ENCODE assay signal across 1 cellular context in the genomic region with DNA sequence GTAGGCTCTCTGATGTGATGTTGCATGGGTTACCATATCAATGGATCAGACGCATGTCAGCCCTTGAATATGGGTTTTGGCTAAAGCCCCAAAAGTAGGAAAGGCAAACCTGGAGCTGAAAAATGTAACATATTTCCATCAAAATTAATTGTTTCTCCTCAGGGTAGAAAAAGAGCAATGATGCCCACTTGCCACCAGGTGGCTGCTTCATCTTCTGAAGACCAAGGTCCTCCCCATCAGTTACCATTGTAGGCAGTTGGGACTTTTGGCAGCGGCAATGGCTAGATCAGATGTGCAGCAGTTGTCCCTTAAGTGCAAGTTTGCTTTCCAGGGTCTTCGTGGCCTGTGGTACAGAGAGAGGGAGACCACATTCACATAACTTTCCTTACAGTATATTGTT.
TF ChIP-seq lines count a peak whose summit lies in the region.

No MANE protein-coding gene starts in this region.

TF ChIP-seq in HCT116, 20 proteins besides CTCF, POLR2A, EP300 and RAD21 (continued from another document):
- TF ChIP-seq ZNF274 (IDR thresholded peaks at IDR 0.05; ENCODE audit: low read depth, low read length) = no peak
- TF ChIP-seq YY1 (IDR thresholded peaks at IDR 0.05; ENCODE audit: extremely low read depth, insufficient replicate concordance, low read depth, low read length) = no peak
- TF ChIP-seq SP1 (IDR thresholded peaks at IDR 0.05; ENCODE audit: low read depth) = no peak
- TF ChIP-seq, protein P1, sequence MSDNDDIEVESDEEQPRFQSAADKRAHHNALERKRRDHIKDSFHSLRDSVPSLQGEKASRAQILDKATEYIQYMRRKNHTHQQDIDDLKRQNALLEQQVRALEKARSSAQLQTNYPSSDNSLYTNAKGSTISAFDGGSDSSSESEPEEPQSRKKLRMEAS (IDR thresholded peaks at IDR 0.05) = no peak
- no peak for TF ChIP-seq POLR2AphosphoS5 (IDR thresholded peaks at IDR 0.05; ENCODE audit: low read depth, low read length)
- TF ChIP-seq, protein P2, sequence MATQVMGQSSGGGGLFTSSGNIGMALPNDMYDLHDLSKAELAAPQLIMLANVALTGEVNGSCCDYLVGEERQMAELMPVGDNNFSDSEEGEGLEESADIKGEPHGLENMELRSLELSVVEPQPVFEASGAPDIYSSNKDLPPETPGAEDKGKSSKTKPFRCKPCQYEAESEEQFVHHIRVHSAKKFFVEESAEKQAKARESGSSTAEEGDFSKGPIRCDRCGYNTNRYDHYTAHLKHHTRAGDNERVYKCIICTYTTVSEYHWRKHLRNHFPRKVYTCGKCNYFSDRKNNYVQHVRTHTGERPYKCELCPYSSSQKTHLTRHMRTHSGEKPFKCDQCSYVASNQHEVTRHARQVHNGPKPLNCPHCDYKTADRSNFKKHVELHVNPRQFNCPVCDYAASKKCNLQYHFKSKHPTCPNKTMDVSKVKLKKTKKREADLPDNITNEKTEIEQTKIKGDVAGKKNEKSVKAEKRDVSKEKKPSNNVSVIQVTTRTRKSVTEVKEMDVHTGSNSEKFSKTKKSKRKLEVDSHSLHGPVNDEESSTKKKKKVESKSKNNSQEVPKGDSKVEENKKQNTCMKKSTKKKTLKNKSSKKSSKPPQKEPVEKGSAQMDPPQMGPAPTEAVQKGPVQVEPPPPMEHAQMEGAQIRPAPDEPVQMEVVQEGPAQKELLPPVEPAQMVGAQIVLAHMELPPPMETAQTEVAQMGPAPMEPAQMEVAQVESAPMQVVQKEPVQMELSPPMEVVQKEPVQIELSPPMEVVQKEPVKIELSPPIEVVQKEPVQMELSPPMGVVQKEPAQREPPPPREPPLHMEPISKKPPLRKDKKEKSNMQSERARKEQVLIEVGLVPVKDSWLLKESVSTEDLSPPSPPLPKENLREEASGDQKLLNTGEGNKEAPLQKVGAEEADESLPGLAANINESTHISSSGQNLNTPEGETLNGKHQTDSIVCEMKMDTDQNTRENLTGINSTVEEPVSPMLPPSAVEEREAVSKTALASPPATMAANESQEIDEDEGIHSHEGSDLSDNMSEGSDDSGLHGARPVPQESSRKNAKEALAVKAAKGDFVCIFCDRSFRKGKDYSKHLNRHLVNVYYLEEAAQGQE (IDR thresholded peaks at IDR 0.05; ENCODE audit: low read depth) = no peak
- TF ChIP-seq SIN3A (IDR thresholded peaks at IDR 0.05; ENCODE audit: low read depth) = no peak
- no peak for TF ChIP-seq EZH2 (IDR thresholded peaks at IDR 0.05)
- TF ChIP-seq EGR1 (IDR thresholded peaks at IDR 0.05; ENCODE audit: low read depth) = no peak
- TF ChIP-seq, protein P3, sequence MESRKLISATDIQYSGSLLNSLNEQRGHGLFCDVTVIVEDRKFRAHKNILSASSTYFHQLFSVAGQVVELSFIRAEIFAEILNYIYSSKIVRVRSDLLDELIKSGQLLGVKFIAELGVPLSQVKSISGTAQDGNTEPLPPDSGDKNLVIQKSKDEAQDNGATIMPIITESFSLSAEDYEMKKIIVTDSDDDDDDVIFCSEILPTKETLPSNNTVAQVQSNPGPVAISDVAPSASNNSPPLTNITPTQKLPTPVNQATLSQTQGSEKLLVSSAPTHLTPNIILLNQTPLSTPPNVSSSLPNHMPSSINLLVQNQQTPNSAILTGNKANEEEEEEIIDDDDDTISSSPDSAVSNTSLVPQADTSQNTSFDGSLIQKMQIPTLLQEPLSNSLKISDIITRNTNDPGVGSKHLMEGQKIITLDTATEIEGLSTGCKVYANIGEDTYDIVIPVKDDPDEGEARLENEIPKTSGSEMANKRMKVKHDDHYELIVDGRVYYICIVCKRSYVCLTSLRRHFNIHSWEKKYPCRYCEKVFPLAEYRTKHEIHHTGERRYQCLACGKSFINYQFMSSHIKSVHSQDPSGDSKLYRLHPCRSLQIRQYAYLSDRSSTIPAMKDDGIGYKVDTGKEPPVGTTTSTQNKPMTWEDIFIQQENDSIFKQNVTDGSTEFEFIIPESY (IDR thresholded peaks at IDR 0.05; ENCODE audit: extremely low read depth, insufficient replicate concordance, low read length) = no peak
- TF ChIP-seq JUND (IDR thresholded peaks at IDR 0.05) = no peak
